2 cellular contexts compared by ENCODE assay signal in genomic region chr6:166955865-166956443, GRCh38.
TF ChIP-seq lines count a peak whose summit lies in the region.

No MANE protein-coding gene starts in this region.

TF ChIP-seq in GM23338, 12 proteins besides CTCF, POLR2A, EP300 and RAD21:
- TF ChIP-seq POLR2AphosphoS5 (IDR thresholded peaks at IDR 0.05; ENCODE audit: low read depth) = no peak
- no peak for TF ChIP-seq EZH2phosphoT487 (IDR thresholded peaks at IDR 0.05; ENCODE audit: unreplicated experiment)
- no peak for TF ChIP-seq EZH2 (IDR thresholded peaks at IDR 0.05; ENCODE audit: low read depth, unreplicated experiment)

TF ChIP-seq in GM12878, 131 proteins besides CTCF, POLR2A, EP300 and RAD21:
- no peak for TF ChIP-seq SKIL (IDR thresholded peaks at IDR 0.05; ENCODE audit: low read depth, poor library complexity, severe bottlenecking)
- TF ChIP-seq IRF5 (IDR thresholded peaks at IDR 0.05; ENCODE audit: borderline replicate concordance) = no peak
- TF ChIP-seq NKRF (conservative IDR thresholded peaks at IDR 0.05) = peak; percentile 84
- no peak for TF ChIP-seq RCOR1 (conservative IDR thresholded peaks at IDR 0.05; ENCODE audit: low read depth, low read length)
- TF ChIP-seq EGR1 (IDR thresholded peaks at IDR 0.05; ENCODE audit: borderline replicate concordance in 1 of 2, low read depth in 2 of 2, low read length in 2 of 2) = no peak
- no peak for TF ChIP-seq HCFC1 (IDR thresholded peaks at IDR 0.05; ENCODE audit: low read length)
- TF ChIP-seq ZNF622 (IDR thresholded peaks at IDR 0.05) = no peak
- peak; percentile 44; the same call in 1 of the 2 replicates for TF ChIP-seq GATAD2B (conservative IDR thresholded peaks at IDR 0.05; ENCODE audit: low read depth)
- no peak for TF ChIP-seq MAX (IDR thresholded peaks at IDR 0.05; ENCODE audit: low read depth, low read length)
- TF ChIP-seq HDGF (IDR thresholded peaks at IDR 0.05) = no peak
- no peak for TF ChIP-seq SIN3A (IDR thresholded peaks at IDR 0.05; ENCODE audit: low read depth, low read length)
- no peak for TF ChIP-seq SUPT20H (IDR thresholded peaks at IDR 0.05; ENCODE audit: borderline replicate concordance, control insufficient read depth, low read depth, low read length)
- no peak for TF ChIP-seq RUNX3 (IDR thresholded peaks at IDR 0.05; ENCODE audit: low read length)
- TF ChIP-seq ZBTB33 (IDR thresholded peaks at IDR 0.05) = no peak
- no peak; the same call in none of the 2 replicates for TF ChIP-seq DPF2 (IDR thresholded peaks at IDR 0.05)
- TF ChIP-seq SPI1 (IDR thresholded peaks at IDR 0.05; ENCODE audit: borderline replicate concordance, insufficient read depth, low read depth, low read length) = peak; percentile 5; the same call in 1 of the 2 replicates
- no peak for TF ChIP-seq HDAC6 (IDR thresholded peaks at IDR 0.05; ENCODE audit: unreplicated experiment)
- no peak for TF ChIP-seq ATF2 (IDR thresholded peaks at IDR 0.05; ENCODE audit: low read length)
- TF ChIP-seq LARP7 (IDR thresholded peaks at IDR 0.05) = peak; percentile 73; the same call in 1 of the 2 replicates
- no peak for TF ChIP-seq TCF12 (IDR thresholded peaks at IDR 0.05; ENCODE audit: low read depth, low read length)
- TF ChIP-seq CBFB (IDR thresholded peaks at IDR 0.05; ENCODE audit: low read depth) = no peak
- TF ChIP-seq SMARCA5 (IDR thresholded peaks at IDR 0.05) = 0 out of 2 replicates have a peak, but pooled peaks have one; percentile 14
